Comparison of ENCODE assay signal across 24 cellular contexts in genomic region chr14:35248476-35248788, GRCh38.
A peak's percentile ranks its signal among the peaks of the same experiment; 100 is the strongest.
DNase-seq lines count a peak whose midpoint lies in the region; ATAC-seq, FAIRE-seq and TF ChIP-seq lines count a peak whose summit lies in the region.
"Had no signal": no experiment of that assay in that cellular context is flagged by ENCODE, and none has a peak within 500 bp of the region (broad histone marks: within the 10 kb centered on the region; RNA-seq: fewer than 3 reads in every experiment).

No MANE protein-coding gene starts in this region.

- H3K36me3 Mint-ChIP-seq in memory B cell = peaks cover 16% of the 10 kb centered on the region
- no peaks in the 10 kb centered on the region for H3K36me3 Mint-ChIP-seq in effector memory CD8-positive, alpha-beta T cell (ENCODE audit: insufficient read depth)
- H3K36me3 Mint-ChIP-seq: activated naive CD4-positive, alpha-beta T cell treated with anti-CD3 and anti-CD28 coated beads, Interleukin-2, amount 50 U/mL, for 72 hours; natural killer cell treated with Interleukin-12 subunit alpha and Interleukin-12 subunit beta and Interleukin-15 and Interleukin-18, amount 100 ng/mL, for 72 hours had no signal

- DNase-seq in GM12865 (ENCODE audit: low read depth) = peak; percentile 52
- DNase-seq in GM19239 (ENCODE audit: insufficient read length, low spot score) = no peak
- no peak for DNase-seq in memory B cell (ENCODE audit: low spot score in 2 of 2)
- no peak for DNase-seq in stimulated activated CD4-positive, alpha-beta T cell treated with anti-CD3 and anti-CD28 coated beads, Interleukin-4, amount 100 ng/mL, for 24 hours
- DNase-seq in effector memory CD8-positive, alpha-beta T cell = no peak
- DNase-seq in DMS153 (lab: John Stamatoyannopoulos, UW) = no peak
- DNase-seq: activated CD8-positive, alpha-beta T cell treated with anti-CD3 and anti-CD28 coated beads, Interleukin-2, amount 10 ng/mL, durations not matched to agents 7 days and 5 days; activated T-cell treated with anti-CD3 and anti-CD28 coated beads, Interleukin-2, amount 50 U/mL, for 48 hours; CD4-positive, alpha-beta memory T cell; effector CD8-positive, alpha-beta T cell; esophagus squamous epithelium; NCI-H2107; NCI-H510A; posterior cingulate gyrus; SK-N-SH; stimulated activated naive CD8-positive, alpha-beta T cell treated with anti-CD3 and anti-CD28 coated beads, Interleukin-15, amount 100 ng/mL, for 72 hours; T-helper 9 cell; transverse colon had no signal

- FAIRE-seq in GM19239 (lab: Jason Lieb, UNC) = peak; percentile 52
- FAIRE-seq: H1 had no signal

- no peak for TF ChIP-seq CTCF in GM12865 (IDR thresholded peaks at IDR 0.05; ENCODE audit: insufficient read depth, low read depth, low read length, missing control alignments)

- no peak overlapping the region for H3K4me3 Mint-ChIP-seq in memory B cell
- H3K4me3 Mint-ChIP-seq in effector memory CD8-positive, alpha-beta T cell = no peak overlapping the region
- H3K4me3 Mint-ChIP-seq: activated CD8-positive, alpha-beta T cell treated with anti-CD3 and anti-CD28 coated beads, Interleukin-2, amount 10 ng/mL, durations not matched to agents 7 days and 5 days; CD4-positive, alpha-beta memory T cell; natural killer cell treated with Interleukin-12 subunit alpha and Interleukin-12 subunit beta and Interleukin-15 and Interleukin-18, amount 100 ng/mL, for 72 hours; stimulated activated naive CD8-positive, alpha-beta T cell treated with anti-CD3 and anti-CD28 coated beads, Interleukin-15, amount 100 ng/mL, for 72 hours had no signal

- H3K4me3 ChIP-seq in GM12865 (ENCODE audit: low read depth, low read length) = no peak overlapping the region
- H3K4me3 ChIP-seq: esophagus squamous epithelium, gastroesophageal sphincter, transverse colon had no signal

- peak; percentile 55 for ATAC-seq in HG03025 (IDR thresholded peaks at IDR 0.05; ENCODE audit: low FRiP score, unreplicated experiment)
- ATAC-seq in memory B cell (ENCODE audit: low read depth) = no peak
- ATAC-seq in effector memory CD8-positive, alpha-beta T cell (replicated peaks) = no peak
- no peak for ATAC-seq in HG03175 (IDR thresholded peaks at IDR 0.05; ENCODE audit: unreplicated experiment)
- ATAC-seq: activated CD8-positive, alpha-beta T cell treated with anti-CD3 and anti-CD28 coated beads, Interleukin-2, amount 10 ng/mL, durations not matched to agents 7 days and 5 days; activated naive CD4-positive, alpha-beta T cell treated with anti-CD3 and anti-CD28 coated beads, Interleukin-2, amount 50 U/mL, for 72 hours; gastroesophageal sphincter; natural killer cell treated with Interleukin-12 subunit alpha and Interleukin-12 subunit beta and Interleukin-15 and Interleukin-18, amount 100 ng/mL, for 72 hours; stimulated activated naive CD8-positive, alpha-beta T cell treated with anti-CD3 and anti-CD28 coated beads, Interleukin-15, amount 100 ng/mL, for 72 hours had no signal

- H3K4me1 Mint-ChIP-seq in memory B cell = peaks cover 4% of the 10 kb centered on the region
- peaks cover 0 to 4% of the 10 kb centered on the region in 2 donors for H3K4me1 Mint-ChIP-seq in effector memory CD8-positive, alpha-beta T cell (ENCODE audit: low read depth in 2 of 2)

- H3K9me3 Mint-ChIP-seq in memory B cell = no peaks in the 10 kb centered on the region
- no peaks in the 10 kb centered on the region for H3K9me3 Mint-ChIP-seq in effector memory CD8-positive, alpha-beta T cell
- H3K9me3 Mint-ChIP-seq: activated naive CD4-positive, alpha-beta T cell treated with anti-CD3 and anti-CD28 coated beads, Interleukin-2, amount 50 U/mL, for 72 hours; CD4-positive, alpha-beta memory T cell; natural killer cell treated with Interleukin-12 subunit alpha and Interleukin-12 subunit beta and Interleukin-15 and Interleukin-18, amount 100 ng/mL, for 72 hours; stimulated activated naive CD8-positive, alpha-beta T cell treated with anti-CD3 and anti-CD28 coated beads, Interleukin-15, amount 100 ng/mL, for 72 hours had no signal

- H3K27me3 Mint-ChIP-seq in memory B cell = no peaks in the 10 kb centered on the region
- H3K27me3 Mint-ChIP-seq in effector memory CD8-positive, alpha-beta T cell = no peaks in the 10 kb centered on the region
- H3K27me3 Mint-ChIP-seq: CD4-positive, alpha-beta memory T cell; natural killer cell treated with Interleukin-12 subunit alpha and Interleukin-12 subunit beta and Interleukin-15 and Interleukin-18, amount 100 ng/mL, for 72 hours; stimulated activated naive CD8-positive, alpha-beta T cell treated with anti-CD3 and anti-CD28 coated beads, Interleukin-15, amount 100 ng/mL, for 72 hours had no signal

- H3K27ac Mint-ChIP-seq in memory B cell = peak overlapping the region; percentile 12
- H3K27ac Mint-ChIP-seq in effector memory CD8-positive, alpha-beta T cell = no peak overlapping the region
- H3K27ac Mint-ChIP-seq: activated CD8-positive, alpha-beta T cell treated with anti-CD3 and anti-CD28 coated beads, Interleukin-2, amount 10 ng/mL, durations not matched to agents 7 days and 5 days; activated naive CD4-positive, alpha-beta T cell treated with anti-CD3 and anti-CD28 coated beads, Interleukin-2, amount 50 U/mL, for 72 hours; stimulated activated naive CD8-positive, alpha-beta T cell treated with anti-CD3 and anti-CD28 coated beads, Interleukin-15, amount 100 ng/mL, for 72 hours had no signal
